ENCODE assay signal across 8 cellular contexts in the genomic region with DNA sequence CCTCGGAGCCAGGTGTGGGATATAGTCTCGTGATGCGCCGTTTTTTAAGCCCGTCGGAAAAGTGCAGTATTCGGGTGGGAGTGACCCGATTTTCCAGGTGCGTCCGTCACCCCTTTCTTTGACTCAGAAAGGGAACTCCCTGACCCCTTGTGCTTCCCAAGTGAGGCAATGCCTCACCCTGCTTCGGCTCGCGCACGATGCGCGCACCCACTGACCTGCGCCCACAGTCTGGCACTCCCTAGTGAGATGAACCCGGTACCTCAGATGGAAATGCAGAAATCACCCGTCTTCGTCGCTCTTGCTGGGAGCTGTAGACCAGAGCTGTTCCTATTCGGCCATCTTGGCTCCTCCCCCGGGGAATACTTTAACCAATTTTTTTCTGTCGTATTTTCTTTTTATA.
DNase-seq lines count a peak whose midpoint lies in the region; ATAC-seq, FAIRE-seq and TF ChIP-seq lines count a peak whose summit lies in the region.
"Not testable (repeated sequence)": the region's sequence is repeated elsewhere in the genome, so short reads cannot be mapped to it uniquely, and the experiment has no call there.

No MANE protein-coding gene starts in this region.

- ATAC-seq in GM23338, WTC11, K562: not testable (repeated sequence)

- H3K4me1 Mint-ChIP-seq in GM23338, H9, WTC11, nephron progenitor cell, neural progenitor cell: not testable (repeated sequence)

- not testable (repeated sequence) for H3K9me1 ChIP-seq in K562 (ENCODE audit: control insufficient read depth, insufficient read depth, low read length)

- not testable (repeated sequence) for H3K27ac ChIP-seq in GM23338 (ENCODE audit: low read depth); H9 (ENCODE audit: insufficient read length, low read depth, low read length); K562 (ENCODE audit: extremely low read depth, low read depth, low read length); kidney (ENCODE audit: low read depth in 2 of 2, low read length in 2 of 2); neural progenitor cell

- H3K4ac ChIP-seq in H9 (ENCODE audit: low read depth, low read length) = not testable (repeated sequence)

- H3K4me3 ChIP-seq in GM23338; kidney (ENCODE audit: low read length in 2 of 2); neural progenitor cell: not testable (repeated sequence)
- H3K4me3 ChIP-seq in K562 = peak overlapping the region; percentile 17; the same call in 1 of the 2 replicates

- not testable (repeated sequence) for H3K9ac ChIP-seq in H9 (ENCODE audit: extremely low read depth, insufficient read length, low read length); K562 (ENCODE audit: insufficient read depth in 1 of 2, low read depth in 2 of 2, low read length in 2 of 2); kidney (ENCODE audit: low read length in 2 of 2); neural progenitor cell

- H2BK20ac ChIP-seq in H9 (ENCODE audit: low read depth, low read length, poor library complexity, severe bottlenecking) = not testable (repeated sequence)

- H2BK120ac ChIP-seq in H9 (ENCODE audit: low read depth, low read length, poor library complexity, severe bottlenecking) = not testable (repeated sequence)

- H3K9me3 ChIP-seq in H9 (ENCODE audit: control insufficient read depth, low read depth, low read length); K562 (replicated peaks; ENCODE audit: control insufficient read depth, insufficient read depth, low read depth, low read length); kidney (ENCODE audit: control insufficient read depth in 1 of 2, low read length in 2 of 2); neural progenitor cell (ENCODE audit: low read depth): not testable (repeated sequence)

- not testable (repeated sequence) for H3K27me3 Mint-ChIP-seq in GM23338 (ENCODE audit: insufficient read depth, low read depth, poor library complexity)
- H3K27me3 Mint-ChIP-seq in H9 (ENCODE audit: low read depth) (peaks cover 15% of the 10 kb centered on the region), WTC11 (ENCODE audit: low read depth) (peaks cover 15% of the 10 kb centered on the region), nephron progenitor cell (ENCODE audit: low read depth, poor library complexity) (peaks cover 22% of the 10 kb centered on the region), neural progenitor cell (ENCODE audit: insufficient read depth, low read depth) (peaks cover 11% of the 10 kb centered on the region)

- CTCF ChIA-PET in WTC11 (lab: Charles Lee); K562 (lab: Yijun Ruan, JAX; ENCODE audit: low intra/inter-chr PET ratio): not testable (repeated sequence)

- not testable (repeated sequence) for H3K9me3 Mint-ChIP-seq in GM23338, H9, WTC11, neural progenitor cell
- peaks cover 12% of the 10 kb centered on the region for H3K9me3 Mint-ChIP-seq in nephron progenitor cell

- H2AFZ ChIP-seq in GM23338 (peak overlapping the region; percentile 69; the same call in 1 of the 2 replicates), K562 (ENCODE audit: low read depth, low read length) (peak overlapping the region; percentile 59), neural progenitor cell (replicated peaks) (peak overlapping the region; percentile 17)
- not testable (repeated sequence) for H2AFZ ChIP-seq in H9 (ENCODE audit: low read length)

- TF ChIP-seq CTCF in GM23338 (conservative IDR thresholded peaks at IDR 0.05; ENCODE audit: low read depth in 2 of 2); H9 (conservative IDR thresholded peaks at IDR 0.05); WTC11 (IDR thresholded peaks at IDR 0.05); K562 (IDR thresholded peaks at IDR 0.05 in 2 of 3, conservative IDR thresholded peaks at IDR 0.05 in 1 of 3; ENCODE audit: insufficient read depth in 2 of 3, low read depth in 1 of 3, low read length in 3 of 3); kidney (IDR thresholded peaks at IDR 0.05; ENCODE audit: borderline replicate concordance, extremely low read depth, insufficient read depth); nephron progenitor cell (IDR thresholded peaks at IDR 0.05); neural progenitor cell (IDR thresholded peaks at IDR 0.05): not testable (repeated sequence)

- not testable (repeated sequence) for H3K4me2 ChIP-seq in GM23338; H9 (ENCODE audit: insufficient read depth, insufficient read length, low read length); neural progenitor cell
- 0 out of 2 replicates have a peak overlapping the region, but pooled peaks have one; percentile 24 for H3K4me2 ChIP-seq in K562 (ENCODE audit: insufficient read depth, low read length)

- not testable (repeated sequence) for FAIRE-seq in K562 (lab: Jason Lieb, UNC); kidney (lab: Jason Lieb, UNC)

- H3K14ac ChIP-seq in H9 (ENCODE audit: insufficient read depth, low read length) = not testable (repeated sequence)

- not testable (repeated sequence) for H3F3A ChIP-seq in GM23338 (replicated peaks; ENCODE audit: low read depth); neural progenitor cell (ENCODE audit: low read depth)

- not testable (repeated sequence) for H3K23me2 ChIP-seq in H9 (ENCODE audit: insufficient read length, low read depth, low read length, poor library complexity, severe bottlenecking)

- not testable (repeated sequence) for H3K79me2 ChIP-seq in GM23338 (replicated peaks; ENCODE audit: insufficient read depth); H9 (ENCODE audit: insufficient read depth, low read length); K562 (ENCODE audit: control insufficient read depth, insufficient read depth, low read length); neural progenitor cell (ENCODE audit: low read depth)

- not testable (repeated sequence) for TF ChIP-seq RAD21 in K562 (CRISPR knock-in tag; conservative IDR thresholded peaks at IDR 0.05 in 1 of 2, IDR thresholded peaks at IDR 0.05 in 1 of 2)

- not testable (repeated sequence) for BruUV-seq in K562 (replicated peaks; lab: Mats Ljungman, UMichigan)

- intact Hi-C loops in K562 (cut with micrococcal nuclease); kidney (cut with DNase I): not testable (repeated sequence)

- H3K36me3 Mint-ChIP-seq in GM23338 (ENCODE audit: low read depth); H9 (ENCODE audit: insufficient read depth in 1 of 3, low read depth in 3 of 3); WTC11; nephron progenitor cell (ENCODE audit: low read depth); neural progenitor cell: not testable (repeated sequence)

- not testable (repeated sequence) for H3K27me3 ChIP-seq in GM23338 (ENCODE audit: insufficient read depth); H9 (ENCODE audit: insufficient read depth, low read length); K562 (ENCODE audit: control insufficient read depth in 2 of 2, insufficient read depth in 2 of 2, low read length in 2 of 2)
- H3K27me3 ChIP-seq in neural progenitor cell = peaks cover 14% of the 10 kb centered on the region

- not testable (repeated sequence) for H2BK5ac ChIP-seq in H9 (ENCODE audit: insufficient read length, low read length)

- not testable (repeated sequence) for H4K20me1 ChIP-seq in GM23338 (replicated peaks; ENCODE audit: insufficient read depth); H9 (ENCODE audit: control insufficient read depth, insufficient read depth, insufficient read length); K562 (replicated peaks; ENCODE audit: control insufficient read depth, insufficient read depth, low read length); neural progenitor cell (ENCODE audit: low read depth)

- H3K79me1 ChIP-seq in H9 (ENCODE audit: insufficient read depth, low read depth, low read length, poor library complexity, severe bottlenecking) = not testable (repeated sequence)

- not testable (repeated sequence) for H3T11ph ChIP-seq in H9 (ENCODE audit: low read length)

- not testable (repeated sequence) for H3K9me2 ChIP-seq in GM23338 (ENCODE audit: insufficient read depth)

- not testable (repeated sequence) for TF ChIP-seq POLR2A in K562 (conservative IDR thresholded peaks at IDR 0.05)

- not testable (repeated sequence) for H4K5ac ChIP-seq in H9 (ENCODE audit: insufficient read length, low read depth, low read length)

- not testable (repeated sequence) for H2BK15ac ChIP-seq in H9 (ENCODE audit: low read depth, low read length)

- no CpG with 5 or more reads among the region's 24 CpGs for WGBS in H9 (ENCODE audit: extremely low coverage, insufficient read length, low lambda C conversion rate)
- WGBS in K562 (ENCODE audit: insufficient coverage, low coverage, missing lambda C conversion rate) = 5% methylated on average over 12 of the region's 24 CpGs

- H4K91ac ChIP-seq in H9 (ENCODE audit: insufficient read length, low read depth, low read length) = not testable (repeated sequence)

- peak overlapping the region; percentile 90 for H3K27ac Mint-ChIP-seq in GM23338
- peak overlapping the region; percentile 68 to 94 (median 84); a peak in 6 of 7 replicates for H3K27ac Mint-ChIP-seq in H9
- 0 out of 2 replicates have a peak overlapping the region, but pooled peaks have one; percentile 70 for H3K27ac Mint-ChIP-seq in WTC11
- peak overlapping the region; percentile 40 for H3K27ac Mint-ChIP-seq in nephron progenitor cell
- not testable (repeated sequence) for H3K27ac Mint-ChIP-seq in neural progenitor cell

- H2BK12ac ChIP-seq in H9 (ENCODE audit: insufficient read length, low read depth, low read length) = not testable (repeated sequence)

- in situ Hi-C loops in K562 (cut with MboI) = not testable (repeated sequence)

- H3K56ac ChIP-seq in H9 (ENCODE audit: insufficient read length, low read depth, low read length) = not testable (repeated sequence)

- not testable (repeated sequence) for TF ChIP-seq EP300 in K562 (IDR thresholded peaks at IDR 0.05; ENCODE audit: low read length)

- not testable (repeated sequence) for H3K4me1 ChIP-seq in GM23338 (ENCODE audit: insufficient read depth); H9 (ENCODE audit: insufficient read depth, low read length); K562 (replicated peaks in 1 of 2; ENCODE audit: control insufficient read depth in 2 of 2, insufficient read depth in 2 of 2, low read length in 2 of 2); kidney (ENCODE audit: control insufficient read depth in 1 of 2, insufficient read depth in 1 of 2, low read depth in 1 of 2, low read length in 2 of 2); neural progenitor cell

- DNase-seq in ELF-1 (ENCODE audit: low read depth, low spot score) (peak; percentile 9), K562 (ENCODE audit: extremely low read depth in 1 of 4, low spot score in 3 of 4) (peak in 1 of 4 experiments; percentile 1), kidney (peak; percentile 20)
- DNase-seq in GM23338 (ENCODE audit: low spot score); H9; WTC11 (ENCODE audit: low spot score); nephron progenitor cell; neural progenitor cell (ENCODE audit: low spot score): not testable (repeated sequence)

- POLR2A ChIA-PET in WTC11 (lab: Charles Lee); K562 (lab: Yijun Ruan, JAX): not testable (repeated sequence)

- H2AK5ac ChIP-seq in H9 (ENCODE audit: insufficient read length, low read length) = not testable (repeated sequence)

- H3K36me3 ChIP-seq in GM23338 (ENCODE audit: insufficient read depth); K562 (ENCODE audit: control insufficient read depth, insufficient read depth, low read length); kidney (ENCODE audit: control insufficient read depth in 1 of 2, insufficient read depth in 2 of 2, low read length in 2 of 2); neural progenitor cell: not testable (repeated sequence)

- H3K4me3 Mint-ChIP-seq in GM23338 = peak overlapping the region; percentile 32; the same call in 1 of the 3 replicates
- H3K4me3 Mint-ChIP-seq in H9, WTC11, nephron progenitor cell, neural progenitor cell: not testable (repeated sequence)

- not testable (repeated sequence) for H3K18ac ChIP-seq in H9 (ENCODE audit: insufficient read length, low read depth, low read length)

- H3K23ac ChIP-seq in H9 (ENCODE audit: insufficient read length, low read depth, low read length) = not testable (repeated sequence)

- H4K8ac ChIP-seq in H9 (replicated peaks; ENCODE audit: insufficient read length, low read depth, low read length) = not testable (repeated sequence)
